11 cellular contexts compared by ENCODE assay signal in the genomic region with DNA sequence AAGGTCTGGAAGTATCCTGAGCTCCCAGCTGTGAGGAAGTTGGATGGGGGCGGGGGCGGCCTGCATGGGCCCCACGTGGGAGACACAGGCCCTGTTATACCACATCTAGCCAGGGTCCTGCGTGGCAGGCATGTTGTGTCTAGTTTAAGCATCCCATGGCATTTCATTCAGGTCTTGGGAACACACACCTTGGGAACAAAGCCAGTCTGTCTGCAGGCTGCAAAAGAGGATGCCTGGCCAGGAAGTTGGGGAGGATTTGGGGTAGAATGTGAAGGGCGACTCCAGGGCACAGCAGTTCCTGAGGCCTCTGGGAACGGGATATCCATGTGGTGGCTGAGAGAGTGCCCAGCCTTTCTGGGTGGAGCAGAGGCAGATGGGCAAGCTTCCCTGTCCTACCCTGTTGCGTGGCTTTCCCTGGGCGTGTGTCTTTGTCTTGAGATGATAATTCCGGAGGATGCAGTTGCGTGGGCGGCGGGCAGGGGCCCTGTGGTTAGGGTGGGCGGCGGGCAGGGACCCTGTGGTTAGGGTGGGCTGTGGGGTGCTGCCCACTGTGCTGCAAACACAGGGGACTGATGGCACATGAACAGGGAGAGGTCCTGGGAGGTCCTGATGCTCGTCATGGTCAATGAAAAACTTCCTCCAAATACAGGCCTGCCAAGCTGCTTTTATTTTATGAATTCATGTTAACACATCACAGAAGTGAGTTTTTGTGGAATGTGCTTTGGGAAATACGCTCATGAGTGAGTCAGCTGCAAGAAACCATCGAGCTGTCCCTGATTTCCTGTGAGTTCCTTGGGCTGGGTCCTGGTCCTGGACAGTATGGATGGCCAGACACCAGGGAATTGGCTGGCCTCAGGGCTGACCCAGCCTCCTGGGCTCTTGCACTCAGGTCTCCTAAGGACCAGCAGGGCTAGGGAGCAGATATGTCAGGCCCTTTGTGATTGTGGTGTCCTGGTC.
DNase-seq lines count a peak whose midpoint lies in the region; FAIRE-seq and TF ChIP-seq lines count a peak whose summit lies in the region.
"Had no signal": no experiment of that assay in that cellular context is flagged by ENCODE, and none has a peak within 500 bp of the region (broad histone marks: within the 10 kb centered on the region; RNA-seq: fewer than 3 reads in every experiment).

No MANE protein-coding gene starts in this region.

- peak; percentile 44 for FAIRE-seq in endothelial cell of umbilical vein (lab: Jason Lieb, UNC)

- H3K4me1 Mint-ChIP-seq in mesothelial cell of epicardium = peaks cover 30% of the 10 kb centered on the region

- BruUV-seq in endothelial cell of umbilical vein (replicated peaks; lab: Mats Ljungman, UMichigan) = no TSS peak

- TF ChIP-seq CTCF in AG10803 (conservative IDR thresholded peaks at IDR 0.05; ENCODE audit: low read length) (no peak), Loucy (conservative IDR thresholded peaks at IDR 0.05; ENCODE audit: low read length) (no peak), endothelial cell of umbilical vein (IDR thresholded peaks at IDR 0.05; ENCODE audit: extremely low read depth in 1 of 2, insufficient read depth in 1 of 2, low read depth in 1 of 2, low read length in 2 of 2) (no peak), mesothelial cell of epicardium (IDR thresholded peaks at IDR 0.05; ENCODE audit: unreplicated experiment) (no peak)

- POLR2A ChIA-PET in endothelial cell of umbilical vein (lab: Charles Lee) = interaction anchor here (0.6 kb wide), 1 partner anchor 15 kb away, joined by 4 read pairs; no protein-coding TSS in a partner anchor

- no peaks in the 10 kb centered on the region for H3K36me3 ChIP-seq in Loucy (ENCODE audit: insufficient read depth, low read length)
- H3K36me3 ChIP-seq in endothelial cell of umbilical vein (ENCODE audit: control insufficient read depth in 2 of 2, extremely low read depth in 1 of 2, insufficient read depth in 2 of 2, low read length in 2 of 2) = no peaks in the 10 kb centered on the region
- H3K36me3 ChIP-seq: HAP-1 had no signal

- H3K36me3 Mint-ChIP-seq in mesothelial cell of epicardium = no peaks in the 10 kb centered on the region

- dilution Hi-C loops in endothelial cell of umbilical vein (cut with MboI; ENCODE audit: extremely low pct_ligation_motif_present, low sequenced_read_pairs) = no loop called here

- no peak overlapping the region for H2AFZ ChIP-seq in Loucy (ENCODE audit: low read length)
- H2AFZ ChIP-seq in endothelial cell of umbilical vein (ENCODE audit: low read depth, low read length) = peak overlapping the region; percentile 71

- H3K9ac ChIP-seq in Loucy (ENCODE audit: low read depth, low read length, poor library complexity, severe bottlenecking) (peak overlapping the region; percentile 26), endothelial cell of umbilical vein (replicated peaks; ENCODE audit: extremely low read depth, insufficient read depth, low read length) (no peak overlapping the region)

- H3K4me3 ChIP-seq in AG10803 (ENCODE audit: low read length) (no peak overlapping the region; the same call in 1 of the 2 replicates), Loucy (ENCODE audit: low read length, poor library complexity, severe bottlenecking) (no peak overlapping the region), endothelial cell of umbilical vein (replicated peaks in 1 of 3; ENCODE audit: insufficient read depth in 1 of 3, low read depth in 1 of 3, low read length in 3 of 3) (no peak overlapping the region)
- H3K4me3 ChIP-seq: HAP-1 had no signal

- H3K9me1 ChIP-seq in endothelial cell of umbilical vein (replicated peaks; ENCODE audit: control insufficient read depth, extremely low read depth, insufficient read depth, low read length) = no peaks in the 10 kb centered on the region

- CTCF ChIA-PET in endothelial cell of umbilical vein (lab: Charles Lee) = no interaction called here

- H3F3A ChIP-seq in Loucy (ENCODE audit: low read depth) = no peaks in the 10 kb centered on the region

- no peaks in the 10 kb centered on the region for H3K9me2 ChIP-seq in Loucy (replicated peaks; ENCODE audit: low read depth, low read length)

- intact Hi-C loops in endothelial cell of umbilical vein (cut with micrococcal nuclease) = loop anchor here (1.0 kb wide), 1 partner anchor 25 kb away; no protein-coding TSS in a partner anchor

- no peak overlapping the region for H3K4me2 ChIP-seq in Loucy (ENCODE audit: low read depth, low read length, poor library complexity, severe bottlenecking)
- no peak overlapping the region for H3K4me2 ChIP-seq in endothelial cell of umbilical vein (ENCODE audit: insufficient read depth, low read length)

- H3K79me2 ChIP-seq in Loucy (ENCODE audit: insufficient read depth, low read length) (no peaks in the 10 kb centered on the region), endothelial cell of umbilical vein (ENCODE audit: control insufficient read depth, insufficient read depth, low read length) (no peaks in the 10 kb centered on the region)

- no peaks in the 10 kb centered on the region for H3K27me3 ChIP-seq in Loucy (ENCODE audit: insufficient read depth, low read length, poor library complexity, severe bottlenecking)
- no peaks in the 10 kb centered on the region for H3K27me3 ChIP-seq in endothelial cell of umbilical vein (ENCODE audit: control insufficient read depth in 2 of 2, insufficient read depth in 2 of 2, low read length in 2 of 2)

- H4K20me1 ChIP-seq in Loucy (ENCODE audit: insufficient read depth, low read length, poor library complexity, severe bottlenecking) = no peaks in the 10 kb centered on the region
- H4K20me1 ChIP-seq in endothelial cell of umbilical vein (replicated peaks; ENCODE audit: control insufficient read depth, extremely low read depth, insufficient read depth, low read length) = no peaks in the 10 kb centered on the region

- H3K27ac Mint-ChIP-seq in mesothelial cell of epicardium = peak overlapping the region; percentile 71

- H3K4me1 ChIP-seq in Loucy (ENCODE audit: insufficient read depth, low read length, poor library complexity, severe bottlenecking) = peaks cover 55% of the 10 kb centered on the region
- H3K4me1 ChIP-seq in endothelial cell of umbilical vein (ENCODE audit: control insufficient read depth, extremely low read depth, insufficient read depth, low read length) = peaks cover 14% of the 10 kb centered on the region

- no peaks in the 10 kb centered on the region for H3K27me3 Mint-ChIP-seq in mesothelial cell of epicardium (ENCODE audit: low read depth)

- H3K27ac ChIP-seq in endothelial cell of umbilical vein (ENCODE audit: insufficient read depth, low read depth, low read length) = no peak overlapping the region

- H3K4me3 Mint-ChIP-seq in mesothelial cell of epicardium = no peak overlapping the region

- H3K9me3 Mint-ChIP-seq in mesothelial cell of epicardium = no peaks in the 10 kb centered on the region

- no peaks in the 10 kb centered on the region for H3K9me3 ChIP-seq in Loucy (ENCODE audit: insufficient read depth, low read depth, low read length)
- H3K9me3 ChIP-seq in endothelial cell of umbilical vein (replicated peaks; ENCODE audit: control insufficient read depth, insufficient read depth, low read length) = no peaks in the 10 kb centered on the region
- H3K9me3 ChIP-seq: HAP-1 had no signal

- TF ChIP-seq POLR2A in endothelial cell of umbilical vein (IDR thresholded peaks at IDR 0.05; ENCODE audit: low read depth, low read length) = no peak

- DNase-seq in AG10803 (ENCODE audit: low read depth) = peak; percentile 89
- peak; percentile 14 for DNase-seq in endothelial cell of umbilical vein (ENCODE audit: low read depth, low spot score)
- peak in 1 of 2 experiments; percentile 34 for DNase-seq in mesothelial cell of epicardium (ENCODE audit: low spot score in 2 of 2, unreplicated experiment in 2 of 2)
- DNase-seq in NCI-H1105 treated with DMSO at 0.1 percent for 48 hours (lab: John Stamatoyannopoulos, UW) = no peak
- DNase-seq in NCI-H510A treated with DMSO at 0.1 percent for 48 hours (lab: John Stamatoyannopoulos, UW) = no peak
- DNase-seq in HuH-7.5 (ENCODE audit: low spot score) = no peak
- no peak for DNase-seq in middle frontal gyrus (ENCODE audit: extremely low spot score, low spot score)
- DNase-seq: caudate nucleus, NCI-H446 had no signal

TF ChIP-seq in endothelial cell of umbilical vein, 7 proteins besides CTCF, POLR2A, EP300 and RAD21:
- TF ChIP-seq JUN (IDR thresholded peaks at IDR 0.05; ENCODE audit: borderline replicate concordance, insufficient read depth, insufficient read length, low read depth) (no peak), MYC (IDR thresholded peaks at IDR 0.05; ENCODE audit: low read depth, low read length) (no peak), FOS (IDR thresholded peaks at IDR 0.05; ENCODE audit: borderline replicate concordance, insufficient read depth, low read length) (peak; percentile 84), EZH2 (IDR thresholded peaks at IDR 0.05; ENCODE audit: borderline replicate concordance, low read depth, low read length, severe bottlenecking) (no peak)

Comparison
In these comparisons a context has a peak if more than half of its experiments do, and no peak if none do; other contexts are left out.
1. DNase-seq: peak in AG10803 (single experiment) and endothelial cell of umbilical vein (single experiment); none in NCI-H1105 treated with DMSO at 0.1 percent for 48 hours (single experiment), NCI-H510A treated with DMSO at 0.1 percent for 48 hours (single experiment), HuH-7.5 (single experiment) and middle frontal gyrus (single experiment).